In genomic region chrX:19870206-19870605, GRCh38 we compare ENCODE assay signal across 1 cellular context.
TF ChIP-seq lines count a peak whose summit lies in the region.

No MANE protein-coding gene starts in this region.

TF ChIP-seq in HepG2, 621 proteins besides CTCF, POLR2A, EP300 and RAD21:
- TF ChIP-seq ZNF251 (CRISPR knock-in tag; IDR thresholded peaks at IDR 0.05) (no peak), SP2 (CRISPR knock-in tag; IDR thresholded peaks at IDR 0.05) (no peak), ZNF121 (CRISPR knock-in tag; IDR thresholded peaks at IDR 0.05) (peak; percentile 68; the same call in 1 of the 2 replicates), SRSF4 (IDR thresholded peaks at IDR 0.05; ENCODE audit: low read depth, low read length, poor library complexity, severe bottlenecking) (no peak), ZNF850 (CRISPR knock-in tag; conservative IDR thresholded peaks at IDR 0.05) (no peak), ATF6 (CRISPR knock-in tag; conservative IDR thresholded peaks at IDR 0.05) (no peak), ERF (CRISPR knock-in tag; IDR thresholded peaks at IDR 0.05) (no peak)
- TF ChIP-seq, protein P1, sequence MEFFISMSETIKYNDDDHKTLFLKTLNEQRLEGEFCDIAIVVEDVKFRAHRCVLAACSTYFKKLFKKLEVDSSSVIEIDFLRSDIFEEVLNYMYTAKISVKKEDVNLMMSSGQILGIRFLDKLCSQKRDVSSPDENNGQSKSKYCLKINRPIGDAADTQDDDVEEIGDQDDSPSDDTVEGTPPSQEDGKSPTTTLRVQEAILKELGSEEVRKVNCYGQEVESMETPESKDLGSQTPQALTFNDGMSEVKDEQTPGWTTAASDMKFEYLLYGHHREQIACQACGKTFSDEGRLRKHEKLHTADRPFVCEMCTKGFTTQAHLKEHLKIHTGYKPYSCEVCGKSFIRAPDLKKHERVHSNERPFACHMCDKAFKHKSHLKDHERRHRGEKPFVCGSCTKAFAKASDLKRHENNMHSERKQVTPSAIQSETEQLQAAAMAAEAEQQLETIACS (CRISPR knock-in tag; IDR thresholded peaks at IDR 0.05) = no peak
